ENCODE assay signal across 9 cellular contexts in the genomic region with DNA sequence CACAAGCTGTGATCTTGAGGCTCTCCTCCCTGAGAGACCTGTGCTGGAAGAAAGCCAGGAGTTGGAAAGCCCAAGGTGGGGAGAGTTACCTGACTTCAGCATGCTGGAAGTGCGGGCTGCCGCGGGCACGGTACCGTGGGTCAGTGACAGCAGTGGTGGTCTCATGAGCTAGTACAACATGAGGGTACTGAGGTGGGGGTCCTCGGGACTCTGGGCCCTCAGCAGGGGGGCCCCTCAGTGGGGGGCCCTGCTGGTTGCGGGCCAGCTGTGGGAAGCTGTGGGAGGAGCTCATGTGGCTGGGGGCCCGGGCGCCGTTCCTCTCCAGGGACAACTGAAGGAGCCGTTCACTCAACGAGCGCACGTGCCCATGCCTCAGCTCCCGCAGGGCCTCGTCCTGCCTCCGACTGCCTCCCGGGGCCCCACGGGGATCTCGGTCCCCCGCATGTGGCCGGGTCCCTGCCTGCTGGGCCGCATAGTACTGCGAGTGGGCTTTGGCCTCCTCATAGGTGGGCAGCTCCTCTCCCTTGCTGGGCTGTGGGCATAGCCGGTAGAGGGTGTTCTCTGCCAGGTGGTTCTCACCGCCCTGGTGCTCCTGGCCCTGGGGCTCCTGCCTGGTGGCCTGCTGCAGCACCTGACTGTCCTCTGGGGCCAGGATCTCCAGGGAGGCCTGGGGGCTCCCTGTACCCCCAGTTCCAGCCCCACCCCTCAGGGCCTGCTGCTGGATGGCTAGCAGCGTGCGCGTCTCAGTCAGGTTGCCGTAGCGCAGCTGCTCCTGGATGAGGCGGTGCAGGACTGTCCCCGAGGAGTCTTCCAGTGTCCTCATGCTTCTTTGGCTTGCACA. TPM values are rescaled to one million over a fixed set of nuclear protein-coding genes. Genes with fewer than 3 reads are reported as not detected.
DNase-seq lines count a peak whose midpoint lies in the region; ATAC-seq and TF ChIP-seq lines count a peak whose summit lies in the region.
"Had no signal": no experiment of that assay in that cellular context is flagged by ENCODE, and none has a peak within 500 bp of the region (broad histone marks: within the 10 kb centered on the region; RNA-seq: fewer than 3 reads in every experiment).

No MANE protein-coding gene starts in this region.

- H4K20me1 ChIP-seq in mammary epithelial cell (ENCODE audit: insufficient read depth, low read length), result no peaks in the 10 kb centered on the region

- dilution Hi-C loops in mammary epithelial cell (cut with HindIII; ENCODE audit: low sequenced_read_pairs), result no loop called here

- WGBS in mammary epithelial cell (ENCODE audit: low coverage, missing lambda C conversion rate), result 46% methylated on average over 14 of the region's 33 CpGs
- WGBS in mesendoderm (ENCODE audit: extremely low coverage, insufficient coverage, low lambda C conversion rate), result no CpG with 5 or more reads among the region's 33 CpGs

- no peak overlapping the region for H2BK120ac ChIP-seq in mesendoderm (ENCODE audit: low read depth, low read length)

- intact Hi-C loops in mammary epithelial cell (cut with micrococcal nuclease), result loop anchor here (5.0 to 10.0 kb wide), 2 partner anchors 174 to 436 kb away; no protein-coding TSS in a partner anchor

- peak overlapping the region; percentile 11 to 76 (median 46) for H3K4me3 ChIP-seq in mammary epithelial cell (replicated peaks in 1 of 3; ENCODE audit: insufficient read depth in 1 of 3, low read depth in 2 of 3, low read length in 3 of 3)
- no peak overlapping the region for H3K4me3 ChIP-seq in mesendoderm (ENCODE audit: low read length)
- peak overlapping the region; percentile 93 for H3K4me3 ChIP-seq in thoracic aorta

- H3K9ac ChIP-seq in mammary epithelial cell (ENCODE audit: insufficient read depth, low read length) (peak overlapping the region; percentile 6), mesendoderm (ENCODE audit: low read length) (peak overlapping the region; percentile 25)

- no peak overlapping the region for H2AFZ ChIP-seq in mammary epithelial cell (ENCODE audit: low read depth, low read length)

- H3K56ac ChIP-seq in mesendoderm (ENCODE audit: low read length), result peak overlapping the region; percentile 75

- H3K79me2 ChIP-seq in mammary epithelial cell (ENCODE audit: insufficient read depth, low read length), result peaks cover 84% of the 10 kb centered on the region
- H3K79me2 ChIP-seq in mesendoderm (ENCODE audit: control insufficient read depth, insufficient read depth, low read length), result peaks cover 61% of the 10 kb centered on the region

- H3K4me1 ChIP-seq in mammary epithelial cell (ENCODE audit: insufficient read depth, low read length) (peaks cover 76% of the 10 kb centered on the region), mesendoderm (ENCODE audit: control insufficient read depth, low read depth, low read length) (peaks cover 18% of the 10 kb centered on the region), thoracic aorta (ENCODE audit: control insufficient read depth in 1 of 2, low read depth in 2 of 2) (peaks cover 55 to 80% of the 10 kb centered on the region in 2 donors)

- TF ChIP-seq CTCF in mammary epithelial cell (conservative IDR thresholded peaks at IDR 0.05 in 1 of 2, IDR thresholded peaks at IDR 0.05 in 1 of 2; ENCODE audit: extremely low read depth in 1 of 2, insufficient read depth in 1 of 2, low read depth in 1 of 2, low read length in 2 of 2) (no peak), thoracic aorta (IDR thresholded peaks at IDR 0.05) (no peak), GM13976 (IDR thresholded peaks at IDR 0.05; ENCODE audit: borderline replicate concordance, control extremely low read depth, extremely low read depth, insufficient read depth, missing control alignments) (no peak)

- no peaks in the 10 kb centered on the region for H3K27me3 ChIP-seq in mammary epithelial cell (ENCODE audit: insufficient read depth, low read length)
- H3K27me3 ChIP-seq in mesendoderm (ENCODE audit: insufficient read depth, low read length, poor library complexity), result no peaks in the 10 kb centered on the region
- H3K27me3 ChIP-seq in thoracic aorta (replicated peaks; ENCODE audit: insufficient read depth), result no peaks in the 10 kb centered on the region

- ATAC-seq in thoracic aorta (ENCODE audit: insufficient number of reproducible peaks, low FRiP score, low read depth) (no peak), GM21381 (IDR thresholded peaks at IDR 0.05; ENCODE audit: unreplicated experiment) (no peak)

- peak overlapping the region; percentile 7 for H3K4ac ChIP-seq in mesendoderm (ENCODE audit: low read depth, low read length)

- BruUV-seq in mammary epithelial cell (replicated peaks; lab: Mats Ljungman, UMichigan), result no TSS peak

- peak overlapping the region; percentile 3 for H3K18ac ChIP-seq in mesendoderm (ENCODE audit: low read length)

- H3K36me3 ChIP-seq in mammary epithelial cell (ENCODE audit: insufficient read depth, low read length) (peaks cover 42% of the 10 kb centered on the region), mesendoderm (ENCODE audit: control insufficient read depth, insufficient read depth, low read length) (peaks cover 17% of the 10 kb centered on the region), thoracic aorta (peaks cover 44% of the 10 kb centered on the region)

- peak overlapping the region; percentile 32 for H3K23ac ChIP-seq in mesendoderm (ENCODE audit: low read length)

- H2AK5ac ChIP-seq in mesendoderm (ENCODE audit: low read length), result no peak overlapping the region

- H3K9me3 ChIP-seq in mammary epithelial cell (replicated peaks; ENCODE audit: insufficient read depth, low read length), result no peaks in the 10 kb centered on the region
- no peaks in the 10 kb centered on the region for H3K9me3 ChIP-seq in thoracic aorta

- no peak overlapping the region for H4K5ac ChIP-seq in mesendoderm (ENCODE audit: low read length)

- in situ Hi-C loops in mammary epithelial cell (cut with MboI; ENCODE audit: low sequenced_read_pairs in 2 of 2), result loop anchor here in 1 of 2 donors (5.0 kb wide), 1 partner anchor 56 kb away; no protein-coding TSS in a partner anchor
- in situ Hi-C loops in GM13976 (cut with MboI; ENCODE audit: low sequenced_read_pairs, unreplicated experiment), result no loop called here

- CTCF ChIA-PET in mammary epithelial cell (lab: Charles Lee; ENCODE audit: low non-redundant PET), result no interaction called here

- DNase-seq in HuH-7.5 (ENCODE audit: low spot score), result peak; percentile 13
- no peak for DNase-seq in mammary epithelial cell
- DNase-seq in mesendoderm, result no peak
- no peak for DNase-seq in thoracic aorta (ENCODE audit: low spot score)
- no peak for DNase-seq in GM13976 (ENCODE audit: low spot score)
- DNase-seq in globus pallidus (ENCODE audit: low spot score), result no peak
- DNase-seq: activated gamma-delta T cell, nucleus accumbens had no signal

- H4K8ac ChIP-seq in mesendoderm (ENCODE audit: low read depth, low read length), result no peak overlapping the region

- H3K4me2 ChIP-seq in mammary epithelial cell (ENCODE audit: insufficient read depth, low read depth, low read length) (peak overlapping the region; percentile 81), mesendoderm (ENCODE audit: low read length) (no peak overlapping the region)

- H3K27ac ChIP-seq in mammary epithelial cell (ENCODE audit: insufficient read depth, low read depth, low read length), result no peak overlapping the region
- H3K27ac ChIP-seq in mesendoderm (ENCODE audit: low read depth, low read length), result peak overlapping the region; percentile 39
- H3K27ac ChIP-seq in thoracic aorta, result peak overlapping the region; percentile 73 to 98

- H2BK15ac ChIP-seq in mesendoderm (replicated peaks; ENCODE audit: low read depth), result no peak overlapping the region

- H2BK5ac ChIP-seq in mesendoderm (ENCODE audit: low read length), result no peak overlapping the region

- H3K79me1 ChIP-seq in mesendoderm (ENCODE audit: low read length), result peaks cover 9% of the 10 kb centered on the region

RNA-seq across cellular contexts. Expression of a gene that starts 3.4 kb away (rescaled TPM):
- total RNA-seq in mammary epithelial cell, result 100 to 1,000 TPM; 116 to 144 TPM
- 47.5 TPM for polyA plus RNA-seq in mammary epithelial cell
- polyA minus RNA-seq in mammary epithelial cell, result 86.1 TPM
- polyA plus RNA-seq in mesendoderm (2013, experiment 1 of 2), result 110 TPM
- 105 TPM for polyA plus RNA-seq in mesendoderm (2013, experiment 2 of 2)
- 100 to 1,000 TPM in 1 of 2 donors, 10 to 100 TPM in 1; 62.4 to 161 TPM for total RNA-seq in thoracic aorta
